ENCODE assay signal across 8 cellular contexts in genomic region chr4:155952546-155952945, GRCh38. TPM values are rescaled to one million over a fixed set of nuclear protein-coding genes. Genes with fewer than 3 reads are reported as not detected.
DNase-seq lines count a peak whose midpoint lies in the region; ATAC-seq, FAIRE-seq and TF ChIP-seq lines count a peak whose summit lies in the region.

No MANE protein-coding gene starts in this region.

- H3K27me3 Mint-ChIP-seq in activated naive CD8-positive, alpha-beta T cell treated with anti-CD3 and anti-CD28 coated beads for 36 hours = no peaks in the 10 kb centered on the region

- H3K4me3 ChIP-seq in right cardiac atrium (ENCODE audit: low read length) (peak overlapping the region; percentile 61), BE2C (ENCODE audit: low read depth, low read length) (no peak overlapping the region)

- TF ChIP-seq POLR2A in GM12892 (IDR thresholded peaks at IDR 0.05; ENCODE audit: low read depth, low read length) = no peak

- intact Hi-C loops in right cardiac atrium (cut with DNase I) = loop anchor here in 3 of 4 donors (5.0 to 10.0 kb wide), 3 partner anchors 135 to 548 kb away; no protein-coding TSS in a partner anchor

- ATAC-seq in right cardiac atrium (no peak), GM21619 (IDR thresholded peaks at IDR 0.05; ENCODE audit: unreplicated experiment) (no peak)
- no peak for ATAC-seq in stimulated activated effector memory CD8-positive, alpha-beta T cell treated with anti-CD3 and anti-CD28 coated beads, Interleukin-12 subunit alpha, Interleukin-12 subunit beta, amount 100 ng/mL, for 72 hours

- H3K4me1 ChIP-seq in right cardiac atrium (ENCODE audit: control insufficient read depth, insufficient read depth, low read length) = no peaks in the 10 kb centered on the region
- no peaks in the 10 kb centered on the region for H3K4me1 ChIP-seq in BE2C

- no peaks in the 10 kb centered on the region for H3K9me3 ChIP-seq in right cardiac atrium (ENCODE audit: control insufficient read depth, low read length)
- no peaks in the 10 kb centered on the region for H3K9me3 ChIP-seq in BE2C

- H3K27ac Mint-ChIP-seq in activated naive CD8-positive, alpha-beta T cell treated with anti-CD3 and anti-CD28 coated beads for 36 hours = no peak overlapping the region
- no peak overlapping the region for H3K27ac Mint-ChIP-seq in stimulated activated effector memory CD8-positive, alpha-beta T cell treated with anti-CD3 and anti-CD28 coated beads, Interleukin-12 subunit alpha, Interleukin-12 subunit beta, amount 100 ng/mL, for 72 hours

- DNase-seq in GM12892 (ENCODE audit: insufficient read length) = no peak
- DNase-seq in activated naive CD8-positive, alpha-beta T cell treated with anti-CD3 and anti-CD28 coated beads for 36 hours = no peak
- DNase-seq in right cardiac atrium = no peak
- no peak for DNase-seq in stimulated activated effector memory CD8-positive, alpha-beta T cell treated with anti-CD3 and anti-CD28 coated beads, Interleukin-12 subunit alpha, Interleukin-12 subunit beta, amount 100 ng/mL, for 72 hours (ENCODE audit: low spot score in 2 of 2)
- no peak for DNase-seq in NCI-H446 treated with DMSO at 0.1 percent for 48 hours (lab: John Stamatoyannopoulos, UW)
- no peak for DNase-seq in activated CD8-positive, alpha-beta memory T cell treated with anti-CD3 and anti-CD28 coated beads for 24 hours
- no peak for DNase-seq in BE2C

- 40% methylated on average over 4 of the region's 4 CpGs for WGBS in right cardiac atrium

- TF ChIP-seq CTCF in BE2C (IDR thresholded peaks at IDR 0.05; ENCODE audit: low read depth, low read length) = no peak

- H3K4me1 Mint-ChIP-seq in activated naive CD8-positive, alpha-beta T cell treated with anti-CD3 and anti-CD28 coated beads for 36 hours = peaks cover 33% of the 10 kb centered on the region
- peaks cover 21% of the 10 kb centered on the region for H3K4me1 Mint-ChIP-seq in stimulated activated effector memory CD8-positive, alpha-beta T cell treated with anti-CD3 and anti-CD28 coated beads, Interleukin-12 subunit alpha, Interleukin-12 subunit beta, amount 100 ng/mL, for 72 hours

- H3K4me3 Mint-ChIP-seq in activated naive CD8-positive, alpha-beta T cell treated with anti-CD3 and anti-CD28 coated beads for 36 hours = peak overlapping the region; percentile 51
- peak overlapping the region; percentile 98 for H3K4me3 Mint-ChIP-seq in stimulated activated effector memory CD8-positive, alpha-beta T cell treated with anti-CD3 and anti-CD28 coated beads, Interleukin-12 subunit alpha, Interleukin-12 subunit beta, amount 100 ng/mL, for 72 hours

- H3K27ac ChIP-seq in right cardiac atrium (ENCODE audit: low read length) = no peak overlapping the region

- FAIRE-seq in GM12892 (lab: Jason Lieb, UNC) = peak; percentile 30

- H3K36me3 Mint-ChIP-seq in activated naive CD8-positive, alpha-beta T cell treated with anti-CD3 and anti-CD28 coated beads for 36 hours = peaks cover 2% of the 10 kb centered on the region
- peaks cover 6% of the 10 kb centered on the region for H3K36me3 Mint-ChIP-seq in stimulated activated effector memory CD8-positive, alpha-beta T cell treated with anti-CD3 and anti-CD28 coated beads, Interleukin-12 subunit alpha, Interleukin-12 subunit beta, amount 100 ng/mL, for 72 hours

- H3K9me3 Mint-ChIP-seq in activated naive CD8-positive, alpha-beta T cell treated with anti-CD3 and anti-CD28 coated beads for 36 hours = no peaks in the 10 kb centered on the region
- H3K9me3 Mint-ChIP-seq in stimulated activated effector memory CD8-positive, alpha-beta T cell treated with anti-CD3 and anti-CD28 coated beads, Interleukin-12 subunit alpha, Interleukin-12 subunit beta, amount 100 ng/mL, for 72 hours = no peaks in the 10 kb centered on the region

- H3K36me3 ChIP-seq in BE2C = no peaks in the 10 kb centered on the region; the same call in 1 of the 2 replicates

- H3K27me3 ChIP-seq in right cardiac atrium (ENCODE audit: control insufficient read depth, insufficient read depth) = no peaks in the 10 kb centered on the region
- H3K27me3 ChIP-seq in BE2C = peaks cover 5% of the 10 kb centered on the region; the same call in 1 of the 2 replicates

RNA-seq across cellular contexts. Expression of gene CTSO, which starts 1.1 kb away (rescaled TPM):
- polyA plus RNA-seq in GM12892 (2012; ENCODE audit: missing spikeins) = 7.2 TPM
- total RNA-seq in activated naive CD8-positive, alpha-beta T cell treated with anti-CD3 and anti-CD28 coated beads for 36 hours = 1 to 10 TPM; 4.6 to 4.7 TPM
- 10 to 100 TPM; 10.5 to 15.9 (median 12.9) TPM for total RNA-seq in right cardiac atrium
- 7.6 TPM for polyA plus RNA-seq in right cardiac atrium
- 0.34 TPM for polyA plus RNA-seq in BE2C (2012; ENCODE audit: insufficient read depth, insufficient read length, low read depth)

RNA-seq across cellular contexts. Expression of gene TDO2, which starts 49.0 kb away (rescaled TPM):
- polyA plus RNA-seq in GM12892 (2012; ENCODE audit: missing spikeins) = not detected
- total RNA-seq in activated naive CD8-positive, alpha-beta T cell treated with anti-CD3 and anti-CD28 coated beads for 36 hours = under 1 TPM; 0.16 to 0.18 TPM
- total RNA-seq in right cardiac atrium = not detected
- polyA plus RNA-seq in right cardiac atrium = not detected
- not detected for polyA plus RNA-seq in BE2C (2012; ENCODE audit: insufficient read depth, insufficient read length, low read depth)
